ENCODE assay signal across 8 cellular contexts in genomic region chr2:24421668-24422067, GRCh38.
DNase-seq lines count a peak whose midpoint lies in the region; ATAC-seq and TF ChIP-seq lines count a peak whose summit lies in the region.

No MANE protein-coding gene starts in this region.

- peaks cover under 1% of the 10 kb centered on the region for H3K27me3 Mint-ChIP-seq in GM23338 (ENCODE audit: insufficient read depth, low read depth, poor library complexity)
- H3K27me3 Mint-ChIP-seq in osteocyte (ENCODE audit: unreplicated experiment) = peaks cover 5% of the 10 kb centered on the region

- H3K4me1 Mint-ChIP-seq in GM23338 = peaks cover 8% of the 10 kb centered on the region; the same call in 2 of the 3 replicates
- H3K4me1 Mint-ChIP-seq in osteocyte (ENCODE audit: unreplicated experiment) = no peaks in the 10 kb centered on the region

- H3K9me2 ChIP-seq in GM23338 (ENCODE audit: insufficient read depth) (no peaks in the 10 kb centered on the region), OCI-LY7 (ENCODE audit: insufficient read depth, low read length) (no peaks in the 10 kb centered on the region)

- no peak overlapping the region for H3K4me3 Mint-ChIP-seq in GM23338
- no peak overlapping the region for H3K4me3 Mint-ChIP-seq in osteocyte (ENCODE audit: unreplicated experiment)

- no peak for DNase-seq in AG09309 (ENCODE audit: low read depth)
- peak; percentile 87 for DNase-seq in GM23338 (ENCODE audit: low spot score)
- DNase-seq in OCI-LY7 (ENCODE audit: low spot score) = peak; percentile 53
- DNase-seq in activated T-helper 1 cell treated with Interleukin-2 at 50 U/mL for 16 hours (ENCODE audit: low read depth) = peak; percentile 8
- peak; percentile 44 for DNase-seq in foreskin melanocyte
- DNase-seq in osteocyte (ENCODE audit: extremely low spot score, unreplicated experiment) = no peak
- DNase-seq in ureter (ENCODE audit: low spot score) = peak; percentile 65
- no peak for DNase-seq in NCI-H2107 (lab: John Stamatoyannopoulos, UW)

- H3K4me2 ChIP-seq in GM23338 (no peak overlapping the region), OCI-LY7 (ENCODE audit: low read length) (no peak overlapping the region)

- H3K27me3 ChIP-seq in GM23338 (ENCODE audit: insufficient read depth) = no peaks in the 10 kb centered on the region

- H4K20me1 ChIP-seq in GM23338 (replicated peaks; ENCODE audit: insufficient read depth) (no peaks in the 10 kb centered on the region; the same call in 1 of the 2 replicates), OCI-LY7 (ENCODE audit: insufficient read depth, low read length) (no peaks in the 10 kb centered on the region)

- intact Hi-C loops in OCI-LY7 (cut with micrococcal nuclease; ENCODE audit: unreplicated experiment) = no loop called here

- H3K27ac ChIP-seq in GM23338 (ENCODE audit: low read depth) (no peak overlapping the region), OCI-LY7 (ENCODE audit: low read depth, low read length, poor library complexity, severe bottlenecking) (no peak overlapping the region)

- POLR2A ChIA-PET in OCI-LY7 (lab: Charles Lee) = interaction anchor here (1.1 kb wide), 1 partner anchor 37 kb away, joined by 3 read pairs; no protein-coding TSS in a partner anchor

- H3K36me3 Mint-ChIP-seq in GM23338 (ENCODE audit: low read depth) (no peaks in the 10 kb centered on the region), osteocyte (ENCODE audit: unreplicated experiment) (no peaks in the 10 kb centered on the region)

- peak; percentile 65 for TF ChIP-seq CTCF in AG09309 (IDR thresholded peaks at IDR 0.05; ENCODE audit: control insufficient read depth, insufficient read depth, low read depth, low read length, missing control alignments)
- TF ChIP-seq CTCF in GM23338 (conservative IDR thresholded peaks at IDR 0.05; ENCODE audit: low read depth in 2 of 2) = peak; percentile 73 to 92
- TF ChIP-seq CTCF in OCI-LY7 (conservative IDR thresholded peaks at IDR 0.05; ENCODE audit: low read length) = peak; percentile 76
- TF ChIP-seq CTCF in osteocyte (IDR thresholded peaks at IDR 0.05) = peak; percentile 55

- peak; percentile 79 for ATAC-seq in GM23338

- H3K9me3 Mint-ChIP-seq in GM23338 (0 out of 3 replicates have a peak, but pooled peaks cover 3% of the 10 kb centered on the region), osteocyte (ENCODE audit: unreplicated experiment) (peaks cover 13% of the 10 kb centered on the region)

- no TSS peak for BruUV-seq in OCI-LY7 (replicated peaks; lab: Mats Ljungman, UMichigan)

- no peaks in the 10 kb centered on the region for H3F3A ChIP-seq in GM23338 (replicated peaks; ENCODE audit: low read depth)

- CTCF ChIA-PET in OCI-LY7 (lab: Charles Lee; ENCODE audit: unreplicated experiment) = no interaction called here

- H3K4me1 ChIP-seq in GM23338 (ENCODE audit: insufficient read depth) (peaks cover 6% of the 10 kb centered on the region; the same call in 1 of the 2 replicates), OCI-LY7 (ENCODE audit: insufficient read depth, low read length, poor library complexity, severe bottlenecking) (no peaks in the 10 kb centered on the region)

- no peak overlapping the region for H3K4me3 ChIP-seq in AG09309 (ENCODE audit: control insufficient read depth, low read depth, low read length)
- H3K4me3 ChIP-seq in GM23338 = no peak overlapping the region
- H3K4me3 ChIP-seq in OCI-LY7 (ENCODE audit: low read depth, low read length, poor library complexity, severe bottlenecking) = no peak overlapping the region

- H3K36me3 ChIP-seq in GM23338 (ENCODE audit: insufficient read depth) (no peaks in the 10 kb centered on the region), OCI-LY7 (ENCODE audit: insufficient read depth, low read length) (no peaks in the 10 kb centered on the region)

- H3K27ac Mint-ChIP-seq in GM23338 = no peak overlapping the region
- no peak overlapping the region for H3K27ac Mint-ChIP-seq in osteocyte (ENCODE audit: unreplicated experiment)

- H2AFZ ChIP-seq in GM23338 (peak overlapping the region; percentile 70; the same call in 1 of the 2 replicates), OCI-LY7 (ENCODE audit: low read length) (no peak overlapping the region)

- no peaks in the 10 kb centered on the region for H3K79me2 ChIP-seq in GM23338 (replicated peaks; ENCODE audit: insufficient read depth)
- no peaks in the 10 kb centered on the region for H3K79me2 ChIP-seq in OCI-LY7 (ENCODE audit: insufficient read depth, low read depth, low read length)

- no peaks in the 10 kb centered on the region for H3K9me3 ChIP-seq in OCI-LY7 (ENCODE audit: low read length)

TF ChIP-seq in GM23338, 12 proteins besides CTCF, POLR2A, EP300 and RAD21:
- TF ChIP-seq, protein P1, sequence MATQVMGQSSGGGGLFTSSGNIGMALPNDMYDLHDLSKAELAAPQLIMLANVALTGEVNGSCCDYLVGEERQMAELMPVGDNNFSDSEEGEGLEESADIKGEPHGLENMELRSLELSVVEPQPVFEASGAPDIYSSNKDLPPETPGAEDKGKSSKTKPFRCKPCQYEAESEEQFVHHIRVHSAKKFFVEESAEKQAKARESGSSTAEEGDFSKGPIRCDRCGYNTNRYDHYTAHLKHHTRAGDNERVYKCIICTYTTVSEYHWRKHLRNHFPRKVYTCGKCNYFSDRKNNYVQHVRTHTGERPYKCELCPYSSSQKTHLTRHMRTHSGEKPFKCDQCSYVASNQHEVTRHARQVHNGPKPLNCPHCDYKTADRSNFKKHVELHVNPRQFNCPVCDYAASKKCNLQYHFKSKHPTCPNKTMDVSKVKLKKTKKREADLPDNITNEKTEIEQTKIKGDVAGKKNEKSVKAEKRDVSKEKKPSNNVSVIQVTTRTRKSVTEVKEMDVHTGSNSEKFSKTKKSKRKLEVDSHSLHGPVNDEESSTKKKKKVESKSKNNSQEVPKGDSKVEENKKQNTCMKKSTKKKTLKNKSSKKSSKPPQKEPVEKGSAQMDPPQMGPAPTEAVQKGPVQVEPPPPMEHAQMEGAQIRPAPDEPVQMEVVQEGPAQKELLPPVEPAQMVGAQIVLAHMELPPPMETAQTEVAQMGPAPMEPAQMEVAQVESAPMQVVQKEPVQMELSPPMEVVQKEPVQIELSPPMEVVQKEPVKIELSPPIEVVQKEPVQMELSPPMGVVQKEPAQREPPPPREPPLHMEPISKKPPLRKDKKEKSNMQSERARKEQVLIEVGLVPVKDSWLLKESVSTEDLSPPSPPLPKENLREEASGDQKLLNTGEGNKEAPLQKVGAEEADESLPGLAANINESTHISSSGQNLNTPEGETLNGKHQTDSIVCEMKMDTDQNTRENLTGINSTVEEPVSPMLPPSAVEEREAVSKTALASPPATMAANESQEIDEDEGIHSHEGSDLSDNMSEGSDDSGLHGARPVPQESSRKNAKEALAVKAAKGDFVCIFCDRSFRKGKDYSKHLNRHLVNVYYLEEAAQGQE (IDR thresholded peaks at IDR 0.05; ENCODE audit: unreplicated experiment) = no peak

Comparison
In these comparisons a context has a peak if more than half of its experiments do, and no peak if none do; other contexts are left out.
1. DNase-seq: peak in GM23338 (single experiment), OCI-LY7 (single experiment), activated T-helper 1 cell treated with Interleukin-2 at 50 U/mL for 16 hours (single experiment), foreskin melanocyte (single experiment) and ureter (single experiment); none in AG09309 (single experiment), osteocyte (single experiment) and NCI-H2107 (single experiment).
2. Peak in every context shown above with its lines, with median percentiles within 50 percentile points of each other: CTCF ChIP-seq.